Comparison of ENCODE assay signal across 8 cellular contexts in genomic region chr4:7194251-7195137, GRCh38. TPM values are rescaled to one million over a fixed set of nuclear protein-coding genes. Genes with fewer than 3 reads are reported as not detected.
DNase-seq lines count a peak whose midpoint lies in the region; ATAC-seq and TF ChIP-seq lines count a peak whose summit lies in the region.

No MANE protein-coding gene starts in this region.

- H3K36me3 Mint-ChIP-seq in HFFc6 (ENCODE audit: low read depth), result no peaks in the 10 kb centered on the region
- no peaks in the 10 kb centered on the region for H3K36me3 Mint-ChIP-seq in activated CD8-positive, alpha-beta T cell treated with anti-CD3 and anti-CD28 coated beads, Interleukin-2, amount 10 ng/mL, durations not matched to agents 7 days and 5 days (ENCODE audit: low read depth)

- peaks cover 40% of the 10 kb centered on the region for H3K27me3 Mint-ChIP-seq in HFFc6 (ENCODE audit: insufficient read depth)
- peaks cover 39% of the 10 kb centered on the region for H3K27me3 Mint-ChIP-seq in activated CD8-positive, alpha-beta T cell treated with anti-CD3 and anti-CD28 coated beads, Interleukin-2, amount 10 ng/mL, durations not matched to agents 7 days and 5 days (ENCODE audit: low read depth)

- CTCF ChIA-PET in activated CD8-positive, alpha-beta T cell treated with anti-CD3 and anti-CD28 coated beads, Interleukin-2, amount 10 ng/mL, durations not matched to agents 7 days and 5 days (lab: Charles Lee), result interaction anchor here (1.0 to 1.3 kb wide), 4 partner anchors 12 to 608 kb away, joined by 3 to 6 read pairs (median 5); no protein-coding TSS in a partner anchor

- H3K27ac Mint-ChIP-seq in HFFc6, result no peak overlapping the region
- no peak overlapping the region for H3K27ac Mint-ChIP-seq in activated CD8-positive, alpha-beta T cell treated with anti-CD3 and anti-CD28 coated beads, Interleukin-2, amount 10 ng/mL, durations not matched to agents 7 days and 5 days

- POLR2A ChIA-PET in activated CD8-positive, alpha-beta T cell treated with anti-CD3 and anti-CD28 coated beads, Interleukin-2, amount 10 ng/mL, durations not matched to agents 7 days and 5 days (lab: Charles Lee), result no interaction called here

- peak; percentile 77 for TF ChIP-seq CTCF in HFFc6 (IDR thresholded peaks at IDR 0.05)

- no peak overlapping the region for H3K4me3 Mint-ChIP-seq in HFFc6
- no peak overlapping the region for H3K4me3 Mint-ChIP-seq in activated CD8-positive, alpha-beta T cell treated with anti-CD3 and anti-CD28 coated beads, Interleukin-2, amount 10 ng/mL, durations not matched to agents 7 days and 5 days

- no peaks in the 10 kb centered on the region; the same call in 1 of the 2 replicates for H3K4me1 Mint-ChIP-seq in HFFc6 (ENCODE audit: low read depth)
- H3K4me1 Mint-ChIP-seq in activated CD8-positive, alpha-beta T cell treated with anti-CD3 and anti-CD28 coated beads, Interleukin-2, amount 10 ng/mL, durations not matched to agents 7 days and 5 days (ENCODE audit: low read depth), result no peaks in the 10 kb centered on the region

- DNase-seq in AG20443 (ENCODE audit: low spot score) (peak; percentile 61), HFFc6 (no peak), iris pigment epithelial cell (ENCODE audit: low read depth) (peak; percentile 39), superior temporal gyrus (ENCODE audit: extremely low spot score) (peak; percentile 54), DMS114 treated with DMSO at 0.1 percent for 48 hours (lab: John Stamatoyannopoulos, UW; ENCODE audit: unreplicated experiment) (no peak)
- peak; percentile 31 for DNase-seq in activated CD8-positive, alpha-beta T cell treated with anti-CD3 and anti-CD28 coated beads, Interleukin-2, amount 10 ng/mL, durations not matched to agents 7 days and 5 days
- DNase-seq in effector CD4-positive, alpha-beta T cell, result no peak

- no peak for ATAC-seq in activated CD8-positive, alpha-beta T cell treated with anti-CD3 and anti-CD28 coated beads, Interleukin-2, amount 10 ng/mL, durations not matched to agents 7 days and 5 days
- no peak for ATAC-seq in GM19023 (IDR thresholded peaks at IDR 0.05; ENCODE audit: unreplicated experiment)

- H3K9me3 Mint-ChIP-seq in HFFc6, result no peaks in the 10 kb centered on the region
- no peaks in the 10 kb centered on the region for H3K9me3 Mint-ChIP-seq in activated CD8-positive, alpha-beta T cell treated with anti-CD3 and anti-CD28 coated beads, Interleukin-2, amount 10 ng/mL, durations not matched to agents 7 days and 5 days (ENCODE audit: insufficient read depth)

RNA-seq across cellular contexts. Expression of gene SORCS2, which starts 2.2 kb away (rescaled TPM):
- total RNA-seq in HFFc6 (2021; fragmentation: NEBNext Ultra II Directional; extraction: Animal tissue kit (Norgen Biotek cat#: 25700)), result under 1 TPM in 3 of 6 experiments, not detected in 3; 0.05 to 0.15 (median 0.12) TPM
- not detected for total RNA-seq in activated CD8-positive, alpha-beta T cell treated with anti-CD3 and anti-CD28 coated beads, Interleukin-2, amount 10 ng/mL, durations not matched to agents 7 days and 5 days

Comparison
In these comparisons a context has a peak if more than half of its experiments do, and no peak if none do; other contexts are left out.
1. DNase-seq: peak in AG20443 (single experiment), activated CD8-positive, alpha-beta T cell treated with anti-CD3 and anti-CD28 coated beads, Interleukin-2, amount 10 ng/mL, durations not matched to agents 7 days and 5 days (single experiment), iris pigment epithelial cell (single experiment) and superior temporal gyrus (single experiment); none in HFFc6 (single experiment), effector CD4-positive, alpha-beta T cell (single experiment) and DMS114 treated with DMSO at 0.1 percent for 48 hours (single experiment).